ENCODE assay signal across 8 cellular contexts in the genomic region with DNA sequence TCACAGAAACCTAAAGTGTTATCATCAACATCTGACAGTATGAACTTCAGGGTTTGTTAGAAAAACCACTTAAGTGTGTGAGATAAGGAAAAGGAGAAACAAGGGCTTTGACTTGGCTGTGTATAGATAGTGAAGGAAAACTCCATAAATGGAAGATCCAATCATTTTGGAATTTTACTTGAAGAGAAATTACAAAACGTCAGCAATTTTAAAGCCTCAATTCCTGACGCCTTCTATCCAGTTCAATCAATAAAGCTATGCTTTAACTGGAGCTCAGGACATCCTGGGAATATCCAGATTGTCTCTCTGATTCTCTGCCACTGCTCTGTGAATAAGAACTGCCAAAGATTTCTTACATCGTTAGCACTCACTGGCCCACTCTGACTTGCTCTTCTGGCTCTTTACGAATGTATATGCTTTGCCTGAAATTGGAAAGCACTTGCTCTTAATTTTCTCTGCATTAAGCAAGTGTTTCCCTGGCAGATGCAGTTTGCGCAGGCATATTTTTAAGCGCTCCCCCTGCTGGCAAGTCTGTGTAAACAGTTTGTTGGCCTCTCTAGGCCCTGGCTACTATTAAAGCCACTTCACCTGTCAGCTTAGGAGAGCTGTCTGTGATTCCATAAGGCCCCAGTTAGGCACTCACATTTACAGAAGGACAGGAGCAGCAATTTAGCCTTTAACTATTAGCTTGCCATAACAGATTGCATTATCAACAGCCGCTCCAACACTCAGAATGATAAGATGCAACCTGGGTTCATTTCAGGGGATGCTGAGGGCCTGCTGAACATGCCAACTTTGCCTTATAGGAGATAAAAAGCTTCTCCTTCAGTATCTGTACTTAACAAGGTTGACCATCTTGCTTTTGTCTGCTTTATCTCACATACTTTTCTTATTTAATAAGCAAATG.
A peak's percentile ranks its signal among the peaks of the same experiment; 100 is the strongest.
DNase-seq lines count a peak whose midpoint lies in the region; ATAC-seq and TF ChIP-seq lines count a peak whose summit lies in the region.

No MANE protein-coding gene starts in this region.

- DNase-seq in Caco-2: peak in 1 of 2 experiments; percentile 54
- peak; percentile 1 for DNase-seq in HuH-7 (ENCODE audit: low spot score)
- peak; percentile 39 for DNase-seq in OCI-LY7 (ENCODE audit: low spot score)
- DNase-seq in activated naive CD4-positive, alpha-beta T cell treated with anti-CD3 and anti-CD28 coated beads, Interleukin-2, amount 50 U/mL, for 16 hours: peak; percentile 20
- DNase-seq in cardiac muscle cell (ENCODE audit: low read depth in 1 of 2, low spot score in 1 of 2): peak; percentile 57 to 95
- no peak for DNase-seq in retinal pigment epithelial cell (ENCODE audit: low read depth)

- H3K4me1 ChIP-seq in Caco-2: no peaks in the 10 kb centered on the region
- H3K4me1 ChIP-seq in OCI-LY7 (ENCODE audit: insufficient read depth, low read length, poor library complexity, severe bottlenecking): no peaks in the 10 kb centered on the region
- H3K4me1 ChIP-seq in cardiac muscle cell (ENCODE audit: low read depth): peaks cover 31% of the 10 kb centered on the region

- ATAC-seq in GM19395 (IDR thresholded peaks at IDR 0.05; ENCODE audit: unreplicated experiment) (peak; percentile 96), HG03457 (IDR thresholded peaks at IDR 0.05; ENCODE audit: unreplicated experiment) (no peak)

- H3K27me3 ChIP-seq in Caco-2 (replicated peaks; ENCODE audit: control insufficient read depth, insufficient read depth, low read length): no peaks in the 10 kb centered on the region
- no peaks in the 10 kb centered on the region for H3K27me3 ChIP-seq in cardiac muscle cell

- H3K36me3 Mint-ChIP-seq in Caco-2 (ENCODE audit: insufficient read depth, unreplicated experiment): no peaks in the 10 kb centered on the region

- CTCF ChIA-PET in Caco-2 (lab: Charles Lee): interaction anchor here (0.7 to 1.5 kb wide), 4 partner anchors 12 to 763 kb away, joined by 3 to 10 read pairs (median 6); no protein-coding TSS in a partner anchor
- CTCF ChIA-PET in OCI-LY7 (lab: Charles Lee; ENCODE audit: unreplicated experiment): no interaction called here

- TF ChIP-seq CTCF in Caco-2 (IDR thresholded peaks at IDR 0.05; ENCODE audit: insufficient read depth in 1 of 2, low read depth in 1 of 2, low read length in 1 of 2, severe bottlenecking in 1 of 2, unreplicated experiment in 1 of 2): peak; percentile 53 to 74
- TF ChIP-seq CTCF in OCI-LY7 (conservative IDR thresholded peaks at IDR 0.05; ENCODE audit: low read length): peak; percentile 76
- peak; percentile 66 for TF ChIP-seq CTCF in cardiac muscle cell (IDR thresholded peaks at IDR 0.05; ENCODE audit: low read depth, low read length)
- peak; percentile 72 for TF ChIP-seq CTCF in retinal pigment epithelial cell (conservative IDR thresholded peaks at IDR 0.05; ENCODE audit: low read depth, low read length)

- H3K4me1 Mint-ChIP-seq in Caco-2 (ENCODE audit: low read depth, unreplicated experiment): no peaks in the 10 kb centered on the region

- H3K9me3 ChIP-seq in Caco-2 (no peaks in the 10 kb centered on the region), OCI-LY7 (ENCODE audit: low read length) (no peaks in the 10 kb centered on the region), cardiac muscle cell (ENCODE audit: low read depth) (no peaks in the 10 kb centered on the region)

- intact Hi-C loops in Caco-2 (cut with micrococcal nuclease; ENCODE audit: unreplicated experiment) (loop anchor here (1.0 to 5.0 kb wide), 2 partner anchors 612 to 761 kb away; no protein-coding TSS in a partner anchor), OCI-LY7 (cut with micrococcal nuclease; ENCODE audit: unreplicated experiment) (loop anchor here (10.0 kb wide), 1 partner anchor 604 kb away; no protein-coding TSS in a partner anchor)

- no peaks in the 10 kb centered on the region for H3K9me2 ChIP-seq in OCI-LY7 (ENCODE audit: insufficient read depth, low read length)

- no peak overlapping the region for H3K27ac ChIP-seq in OCI-LY7 (ENCODE audit: low read depth, low read length, poor library complexity, severe bottlenecking)
- H3K27ac ChIP-seq in cardiac muscle cell: peak overlapping the region; percentile 63

- POLR2A ChIA-PET in Caco-2 (lab: Charles Lee): no interaction called here
- POLR2A ChIA-PET in OCI-LY7 (lab: Charles Lee): no interaction called here

- no peak overlapping the region for H2AFZ ChIP-seq in OCI-LY7 (ENCODE audit: low read length)

- no TSS peak for BruUV-seq in Caco-2 (replicated peaks; lab: Mats Ljungman, UMichigan)
- no TSS peak for BruUV-seq in OCI-LY7 (replicated peaks; lab: Mats Ljungman, UMichigan)

- H3K4me3 ChIP-seq in Caco-2 (ENCODE audit: low read depth, low read length) (no peak overlapping the region), OCI-LY7 (ENCODE audit: low read depth, low read length, poor library complexity, severe bottlenecking) (no peak overlapping the region), cardiac muscle cell (no peak overlapping the region), retinal pigment epithelial cell (ENCODE audit: low read length) (no peak overlapping the region)

- no peaks in the 10 kb centered on the region for H3K9me3 Mint-ChIP-seq in Caco-2 (ENCODE audit: unreplicated experiment)

- peaks cover 6% of the 10 kb centered on the region for H3K27me3 Mint-ChIP-seq in Caco-2 (ENCODE audit: insufficient read depth, unreplicated experiment)

- no peak overlapping the region for H3K4me2 ChIP-seq in OCI-LY7 (ENCODE audit: low read length)

- H3K27ac Mint-ChIP-seq in Caco-2 (ENCODE audit: unreplicated experiment): no peak overlapping the region

- no peaks in the 10 kb centered on the region for H4K20me1 ChIP-seq in OCI-LY7 (ENCODE audit: insufficient read depth, low read length)

- H3K36me3 ChIP-seq in Caco-2 (ENCODE audit: control insufficient read depth, insufficient read depth, low read length) (no peaks in the 10 kb centered on the region), OCI-LY7 (ENCODE audit: insufficient read depth, low read length) (no peaks in the 10 kb centered on the region), cardiac muscle cell (no peaks in the 10 kb centered on the region)

- no peaks in the 10 kb centered on the region for H3K79me2 ChIP-seq in OCI-LY7 (ENCODE audit: insufficient read depth, low read depth, low read length)

- no peak overlapping the region for H3K4me3 Mint-ChIP-seq in Caco-2 (ENCODE audit: unreplicated experiment)
